In the genomic region with DNA sequence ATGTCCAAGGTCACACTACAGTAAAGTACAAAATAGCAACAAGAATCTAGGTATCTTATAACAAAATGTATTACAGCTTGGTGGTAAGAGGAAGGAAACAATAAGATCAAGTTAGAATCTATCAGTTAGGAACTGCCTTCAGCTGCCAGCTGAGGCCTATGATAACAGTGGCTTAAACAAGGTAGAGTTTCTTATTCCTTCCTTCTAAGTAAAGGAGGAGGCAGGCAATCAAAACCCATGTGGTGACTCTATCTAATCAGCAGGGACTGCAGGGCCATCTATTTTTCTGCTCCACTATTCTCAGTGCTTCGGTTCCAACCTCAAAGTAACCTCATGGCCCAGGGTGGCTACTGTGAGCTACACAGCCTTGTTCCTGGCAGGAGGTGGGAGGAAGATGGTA, we compare ENCODE assay signal across 15 cellular contexts. TPM values are rescaled to one million over a fixed set of nuclear protein-coding genes. Genes with fewer than 3 reads are reported as not detected.
DNase-seq lines count a peak whose midpoint lies in the region; ATAC-seq and TF ChIP-seq lines count a peak whose summit lies in the region.
"Had no signal": no experiment of that assay in that cellular context is flagged by ENCODE, and none has a peak within 500 bp of the region (broad histone marks: within the 10 kb centered on the region; RNA-seq: fewer than 3 reads in every experiment).

No MANE protein-coding gene starts in this region.

- H3K4me3 Mint-ChIP-seq in activated T-helper 2 cell treated with anti-CD3 and anti-CD28 coated beads, Interferon-gamma antibody, Interleukin-2, Interleukin-4, amounts not matched to agents 10 μg/mL and 5 μg/mL and 100 μg/mL, durations not matched to agents 14 hours and 24 hours and 36 hours (ENCODE audit: low read depth): no peak overlapping the region
- H3K4me3 Mint-ChIP-seq: activated CD4-positive, alpha-beta memory T cell treated with anti-CD3 and anti-CD28 coated beads for 36 hours had no signal

- H3K9me3 ChIP-seq in cardiac muscle cell (ENCODE audit: low read depth) (no peaks in the 10 kb centered on the region), gastroesophageal sphincter (no peaks in the 10 kb centered on the region), muscle layer of colon (ENCODE audit: low read length) (no peaks in the 10 kb centered on the region), upper lobe of right lung (no peaks in the 10 kb centered on the region), A673 (ENCODE audit: low read depth, low read length, poor library complexity, severe bottlenecking) (no peaks in the 10 kb centered on the region)

- H3K4me1 ChIP-seq in cardiac muscle cell (ENCODE audit: low read depth): peaks cover 23% of the 10 kb centered on the region
- peaks cover 13 to 57% (median 18%) of the 10 kb centered on the region in 3 donors for H3K4me1 ChIP-seq in gastroesophageal sphincter
- H3K4me1 ChIP-seq in muscle layer of colon (ENCODE audit: insufficient read depth, low read length): peaks cover 32% of the 10 kb centered on the region
- peaks cover 12% of the 10 kb centered on the region for H3K4me1 ChIP-seq in upper lobe of right lung
- H3K4me1 ChIP-seq in A673 (ENCODE audit: insufficient read depth, low read length, poor library complexity, severe bottlenecking): no peaks in the 10 kb centered on the region

- TF ChIP-seq EP300 in gastroesophageal sphincter (IDR thresholded peaks at IDR 0.05): no peak

- TF ChIP-seq CTCF in cardiac muscle cell (IDR thresholded peaks at IDR 0.05; ENCODE audit: low read depth, low read length): no peak
- TF ChIP-seq CTCF in gastroesophageal sphincter (IDR thresholded peaks at IDR 0.05): no peak
- TF ChIP-seq CTCF in upper lobe of right lung (IDR thresholded peaks at IDR 0.05): no peak
- TF ChIP-seq CTCF in A673 (conservative IDR thresholded peaks at IDR 0.05; ENCODE audit: low read depth, low read length): no peak

- H3K27ac ChIP-seq in cardiac muscle cell (peak overlapping the region; percentile 88), gastroesophageal sphincter (peak overlapping the region; percentile 68 to 80 (median 75)), muscle layer of colon (ENCODE audit: low read depth, low read length) (peak overlapping the region; percentile 44), upper lobe of right lung (peak overlapping the region; percentile 7), A673 (ENCODE audit: low read depth, low read length, poor library complexity, severe bottlenecking) (no peak overlapping the region)

- 100% methylated on average over 1 of the region's 1 CpG; no CpG with 5 or more reads in 1 of the 2 donors for WGBS in gastroesophageal sphincter (ENCODE audit: low coverage in 1 of 2), 2 donors

- TF ChIP-seq POLR2A in gastroesophageal sphincter (IDR thresholded peaks at IDR 0.05): no peak

- no peak overlapping the region for H3K27ac Mint-ChIP-seq in activated T-helper 2 cell treated with anti-CD3 and anti-CD28 coated beads, Interferon-gamma antibody, Interleukin-2, Interleukin-4, amounts not matched to agents 10 μg/mL and 5 μg/mL and 100 μg/mL, durations not matched to agents 14 hours and 24 hours and 36 hours
- H3K27ac Mint-ChIP-seq: activated CD4-positive, alpha-beta memory T cell treated with anti-CD3 and anti-CD28 coated beads for 36 hours had no signal

- no peak for ATAC-seq in Right ventricle myocardium inferior
- ATAC-seq in gastroesophageal sphincter: no peak
- ATAC-seq in upper lobe of right lung: peak; percentile 33
- ATAC-seq in HG03354 (IDR thresholded peaks at IDR 0.05; ENCODE audit: poor library complexity, severe bottlenecking, unreplicated experiment): no peak

- H3K36me3 ChIP-seq in cardiac muscle cell: no peaks in the 10 kb centered on the region
- H3K36me3 ChIP-seq in gastroesophageal sphincter: no peaks in the 10 kb centered on the region
- H3K36me3 ChIP-seq in muscle layer of colon (ENCODE audit: insufficient read depth, low read length): no peaks in the 10 kb centered on the region
- H3K36me3 ChIP-seq in upper lobe of right lung: no peaks in the 10 kb centered on the region
- H3K36me3 ChIP-seq in A673 (ENCODE audit: insufficient read depth, low read length, poor library complexity, severe bottlenecking): no peaks in the 10 kb centered on the region

- CTCF ChIA-PET in A673 (lab: Charles Lee): no interaction called here

- H3K4me1 Mint-ChIP-seq in activated T-helper 2 cell treated with anti-CD3 and anti-CD28 coated beads, Interferon-gamma antibody, Interleukin-2, Interleukin-4, amounts not matched to agents 10 μg/mL and 5 μg/mL and 100 μg/mL, durations not matched to agents 14 hours and 24 hours and 36 hours (ENCODE audit: low read depth): no peaks in the 10 kb centered on the region

- H3K9ac ChIP-seq in muscle layer of colon (ENCODE audit: low read length): no peak overlapping the region

- H3K36me3 Mint-ChIP-seq in activated T-helper 2 cell treated with anti-CD3 and anti-CD28 coated beads, Interferon-gamma antibody, Interleukin-2, Interleukin-4, amounts not matched to agents 10 μg/mL and 5 μg/mL and 100 μg/mL, durations not matched to agents 14 hours and 24 hours and 36 hours (ENCODE audit: low read depth): no peaks in the 10 kb centered on the region
- H3K36me3 Mint-ChIP-seq: activated CD4-positive, alpha-beta memory T cell treated with anti-CD3 and anti-CD28 coated beads for 36 hours had no signal

- no peaks in the 10 kb centered on the region for H3K27me3 ChIP-seq in cardiac muscle cell
- no peaks in the 10 kb centered on the region for H3K27me3 ChIP-seq in gastroesophageal sphincter
- no peaks in the 10 kb centered on the region for H3K27me3 ChIP-seq in muscle layer of colon (ENCODE audit: control insufficient read depth in 1 of 2, insufficient read depth in 2 of 2, low read length in 2 of 2)
- no peaks in the 10 kb centered on the region for H3K27me3 ChIP-seq in upper lobe of right lung
- no peaks in the 10 kb centered on the region for H3K27me3 ChIP-seq in A673 (replicated peaks; ENCODE audit: insufficient read depth, low read depth, low read length, poor library complexity)

- H3K27me3 Mint-ChIP-seq in activated T-helper 2 cell treated with anti-CD3 and anti-CD28 coated beads, Interferon-gamma antibody, Interleukin-2, Interleukin-4, amounts not matched to agents 10 μg/mL and 5 μg/mL and 100 μg/mL, durations not matched to agents 14 hours and 24 hours and 36 hours (ENCODE audit: low read depth): peaks cover under 1% of the 10 kb centered on the region

- BruUV-seq in A673 (replicated peaks; lab: Mats Ljungman, UMichigan): no TSS peak

- intact Hi-C loops in Right ventricle myocardium inferior (cut with DNase I) (no loop called here), upper lobe of right lung (cut with DNase I) (no loop called here), A673 (cut with micrococcal nuclease; ENCODE audit: unreplicated experiment) (no loop called here)
- intact Hi-C loops in activated T-helper 2 cell treated with anti-CD3 and anti-CD28 coated beads, Interferon-gamma antibody, Interleukin-2, Interleukin-4, amounts not matched to agents 10 μg/mL and 5 μg/mL and 100 μg/mL, durations not matched to agents 14 hours and 24 hours and 36 hours (cut with micrococcal nuclease): no loop called here

- no peaks in the 10 kb centered on the region for H3K9me3 Mint-ChIP-seq in activated T-helper 2 cell treated with anti-CD3 and anti-CD28 coated beads, Interferon-gamma antibody, Interleukin-2, Interleukin-4, amounts not matched to agents 10 μg/mL and 5 μg/mL and 100 μg/mL, durations not matched to agents 14 hours and 24 hours and 36 hours
- H3K9me3 Mint-ChIP-seq: activated CD4-positive, alpha-beta memory T cell treated with anti-CD3 and anti-CD28 coated beads for 36 hours had no signal

- POLR2A ChIA-PET in A673 (lab: Charles Lee; ENCODE audit: low non-redundant PET): no interaction called here

- DNase-seq in cardiac muscle cell (ENCODE audit: low read depth in 1 of 2, low spot score in 1 of 2): no peak
- DNase-seq in Right ventricle myocardium inferior (ENCODE audit: missing footprints): no peak
- DNase-seq in upper lobe of right lung: no peak
- DNase-seq in activated T-helper 2 cell treated with anti-CD3 and anti-CD28 coated beads, Interferon-gamma antibody, Interleukin-2, Interleukin-4, amounts not matched to agents 10 μg/mL and 5 μg/mL and 100 μg/mL, durations not matched to agents 14 hours and 24 hours and 36 hours (ENCODE audit: low spot score): no peak
- no peak for DNase-seq in A673 (ENCODE audit: low spot score)
- DNase-seq: activated CD4-positive, alpha-beta memory T cell treated with anti-CD3 and anti-CD28 coated beads for 36 hours; anterior cingulate cortex; effector CD4-positive, alpha-beta T cell; NCI-H1694; NCI-H510A treated with DMSO at 0.1 percent for 48 hours; stimulated activated CD4-positive, alpha-beta T cell treated with anti-CD3 and anti-CD28 coated beads, Interleukin-2, amount 100 ng/mL, for 48 hours had no signal

- no peak overlapping the region for H3K4me3 ChIP-seq in cardiac muscle cell
- no peak overlapping the region for H3K4me3 ChIP-seq in gastroesophageal sphincter
- no peak overlapping the region for H3K4me3 ChIP-seq in muscle layer of colon (ENCODE audit: low read depth in 1 of 2, low read length in 2 of 2)
- no peak overlapping the region for H3K4me3 ChIP-seq in upper lobe of right lung
- no peak overlapping the region for H3K4me3 ChIP-seq in A673 (ENCODE audit: low read depth, low read length, poor library complexity, severe bottlenecking)

RNA-seq across cellular contexts. Expression of a gene that starts 10.9 kb away (rescaled TPM):
- total RNA-seq in cardiac muscle cell: 17.0 and 18.3 TPM in 2 replicates
- 11.3 and 16.2 TPM in 2 replicates for polyA plus RNA-seq in cardiac muscle cell
- 108 TPM for total RNA-seq in Right ventricle myocardium inferior
- 100 to 1,000 TPM; 117 to 200 (median 168) TPM for total RNA-seq in gastroesophageal sphincter
- 125 TPM for total RNA-seq in upper lobe of right lung
- total RNA-seq in activated T-helper 2 cell treated with anti-CD3 and anti-CD28 coated beads, Interferon-gamma antibody, Interleukin-2, Interleukin-4, amounts not matched to agents 10 μg/mL and 5 μg/mL and 100 μg/mL, durations not matched to agents 14 hours and 24 hours and 36 hours: not detected in 2 replicates
- total RNA-seq in A673 (2021): 0.86 and 2.1 TPM in 2 replicates
- total RNA-seq: T-helper 2 cell treated with Interferon-gamma antibody and Interleukin-4, amounts not matched to agents 100 ng/mL and 5 ng/mL, for 36 hours had no signal

RNA-seq across cellular contexts. Expression of a gene that starts 37.5 kb away (rescaled TPM):
- not detected in 2 replicates for total RNA-seq in cardiac muscle cell
- not detected in 2 replicates for polyA plus RNA-seq in cardiac muscle cell
- total RNA-seq in Right ventricle myocardium inferior: not detected
- not detected for total RNA-seq in gastroesophageal sphincter
- not detected for total RNA-seq in upper lobe of right lung
- not detected in 2 replicates for total RNA-seq in activated T-helper 2 cell treated with anti-CD3 and anti-CD28 coated beads, Interferon-gamma antibody, Interleukin-2, Interleukin-4, amounts not matched to agents 10 μg/mL and 5 μg/mL and 100 μg/mL, durations not matched to agents 14 hours and 24 hours and 36 hours
- not detected in 2 replicates for total RNA-seq in A673 (2021)
- total RNA-seq: activated CD4-positive, alpha-beta memory T cell treated with anti-CD3 and anti-CD28 coated beads for 36 hours; T-helper 2 cell treated with Interferon-gamma antibody and Interleukin-4, amounts not matched to agents 100 ng/mL and 5 ng/mL, for 36 hours had no signal
